In genomic region chr6:91731939-91732338, GRCh38 we compare ENCODE assay signal across 8 cellular contexts.
"Had no signal": no experiment of that assay in that cellular context is flagged by ENCODE, and none has a peak within 500 bp of the region (broad histone marks: within the 10 kb centered on the region; RNA-seq: fewer than 3 reads in every experiment).

No MANE protein-coding gene starts in this region.

- H3K4me1 ChIP-seq: HAP-1 had no signal

- H3K4me3 ChIP-seq: GM23248, HAP-1 had no signal

- DNase-seq: GM23248, HFFc6, KBM-7 had no signal

- H3K27ac Mint-ChIP-seq: HFFc6, IgD-negative memory B cell had no signal

- H3K27ac ChIP-seq: GM23248, HL-60 had no signal

- ATAC-seq: HCT116, HepG2 had no signal

- H3K4me1 Mint-ChIP-seq: IgD-negative memory B cell had no signal

- H3K36me3 Mint-ChIP-seq: IgD-negative memory B cell had no signal

- H3K9ac ChIP-seq: GM23248 had no signal

- H3K36me3 ChIP-seq: HAP-1 had no signal

- H3K4me3 Mint-ChIP-seq: HFFc6, IgD-negative memory B cell had no signal

- H2AFZ ChIP-seq: GM23248 had no signal

- H3K9me3 ChIP-seq: HAP-1 had no signal

- H3K27me3 Mint-ChIP-seq: IgD-negative memory B cell had no signal
